In genomic region chr3:18843188-18843587, GRCh38 we compare ENCODE assay signal across 22 cellular contexts.
"Had no signal": no experiment of that assay in that cellular context is flagged by ENCODE, and none has a peak within 500 bp of the region (broad histone marks: within the 10 kb centered on the region; RNA-seq: fewer than 3 reads in every experiment).

No MANE protein-coding gene starts in this region.

- H3K27me3 ChIP-seq: hepatocyte, ovary, right atrium auricular region, right lobe of liver, stomach, testis, tibial artery, upper lobe of right lung had no signal

- H3K79me2 ChIP-seq: hepatocyte had no signal

- H3K27ac ChIP-seq: hepatocyte, left ventricle myocardium inferior, ovary, right atrium auricular region, right lobe of liver, stomach, testis, tibial artery, upper lobe of right lung had no signal

- H3K4me1 ChIP-seq: left ventricle myocardium inferior, right atrium auricular region, right lobe of liver, stomach, testis, upper lobe of right lung had no signal

- H3K4me2 ChIP-seq: hepatocyte, smooth muscle cell had no signal

- DNase-seq: islet precursor cell; left ventricle myocardium inferior; mesendoderm; naive B cell; natural killer cell; ovary; right lobe of liver; stimulated activated CD4-positive, alpha-beta T cell treated with anti-CD3 and anti-CD28 coated beads, Interleukin-1b, Interleukin-23, amount 100 ng/mL, for 48 hours; stimulated activated CD4-positive, alpha-beta T cell treated with anti-CD3 and anti-CD28 coated beads, Interleukin-2, amount 100 ng/mL, for 48 hours; stimulated activated CD4-positive, alpha-beta T cell treated with anti-CD3 and anti-CD28 coated beads, Interleukin-4, amount 100 ng/mL, for 4 hours; stimulated activated CD8-positive, alpha-beta memory T cell treated with anti-CD3 and anti-CD28 coated beads, Interleukin-4, amount 100 ng/mL, for 48 hours; stimulated activated naive CD8-positive, alpha-beta T cell treated with anti-CD3 and anti-CD28 coated beads, Interleukin-15, Interleukin-2, amounts not matched to agents 100 U/mL and 50 U/mL, for 24 hours; stomach; testis; tibial artery; trophoblast cell; upper lobe of right lung had no signal

- H3K36me3 ChIP-seq: left ventricle myocardium inferior, ovary, right atrium auricular region, right lobe of liver, stomach, tibial artery, upper lobe of right lung had no signal

- H3K4me3 ChIP-seq: hepatocyte, left ventricle myocardium inferior, lung, ovary, right atrium auricular region, right lobe of liver, smooth muscle cell, stomach, testis, tibial artery, upper lobe of right lung had no signal

- H3K9me3 ChIP-seq: left ventricle myocardium inferior, ovary, right atrium auricular region, right lobe of liver, stomach, testis, tibial artery, upper lobe of right lung had no signal

- FAIRE-seq: urothelium cell line had no signal

- H2AFZ ChIP-seq: hepatocyte had no signal
